ENCODE assay signal across 8 cellular contexts in genomic region chr1:231335663-231336602, GRCh38. TPM values are rescaled to one million over a fixed set of nuclear protein-coding genes. Genes with fewer than 3 reads are reported as not detected.
DNase-seq lines count a peak whose midpoint lies in the region; ATAC-seq, FAIRE-seq and TF ChIP-seq lines count a peak whose summit lies in the region.

No MANE protein-coding gene starts in this region.

- H3K9me3 ChIP-seq in HepG2 (ENCODE audit: low read length) (no peaks in the 10 kb centered on the region), tibial artery (no peaks in the 10 kb centered on the region)

- TF ChIP-seq EP300 in HepG2 (IDR thresholded peaks at IDR 0.05; ENCODE audit: low read depth in 2 of 2, low read length in 2 of 2) (no peak), HepG2 (CRISPR knock-in tag; IDR thresholded peaks at IDR 0.05; ENCODE audit: borderline replicate concordance) (no peak)

- DNase-seq in activated CD8-positive, alpha-beta memory T cell treated with anti-CD3 and anti-CD28 coated beads, Interleukin-2, amount 10 ng/mL, durations not matched to agents 7 days and 5 days = no peak
- no peak for DNase-seq in activated CD8-positive, alpha-beta memory T cell treated with anti-CD3 and anti-CD28 coated beads for 24 hours
- DNase-seq in activated T-helper 2 cell treated with anti-CD3 and anti-CD28 coated beads, Interferon-gamma antibody, Interleukin-2, Interleukin-4, amounts not matched to agents 10 μg/mL and 5 μg/mL and 100 μg/mL, durations not matched to agents 14 hours and 24 hours and 36 hours (ENCODE audit: low spot score) = no peak
- DNase-seq in HepG2 (ENCODE audit: low spot score) (peak; percentile 29), tibial artery (no peak), iPS-NIHi11 (ENCODE audit: low spot score) (no peak)

- in situ Hi-C loops in HepG2 (cut with HindIII; ENCODE audit: extremely low pct_ligation_motif_present, low pct_unique_long_range_greater_than_20kb) = no loop called here

- CTCF ChIA-PET in activated CD8-positive, alpha-beta memory T cell treated with anti-CD3 and anti-CD28 coated beads, Interleukin-2, amount 10 ng/mL, durations not matched to agents 7 days and 5 days (lab: Charles Lee) = interaction anchor here (0.6 to 3.7 kb wide), 10 partner anchors 11 to 270 kb away, joined by 3 to 18 read pairs (median 4); no protein-coding TSS in a partner anchor
- CTCF ChIA-PET in HepG2 (lab: Yijun Ruan, JAX; ENCODE audit: low intra/inter-chr PET ratio, low total read pairs) = no interaction called here

- peaks cover 75% of the 10 kb centered on the region for H3K79me2 ChIP-seq in HepG2 (ENCODE audit: insufficient read depth, low read length)

- peak overlapping the region; percentile 97 for H3K4me2 ChIP-seq in HepG2 (ENCODE audit: low read depth, low read length)

- peaks cover 59% of the 10 kb centered on the region for H3K4me1 Mint-ChIP-seq in activated CD8-positive, alpha-beta memory T cell treated with anti-CD3 and anti-CD28 coated beads, Interleukin-2, amount 10 ng/mL, durations not matched to agents 7 days and 5 days
- H3K4me1 Mint-ChIP-seq in activated T-helper 2 cell treated with anti-CD3 and anti-CD28 coated beads, Interferon-gamma antibody, Interleukin-2, Interleukin-4, amounts not matched to agents 10 μg/mL and 5 μg/mL and 100 μg/mL, durations not matched to agents 14 hours and 24 hours and 36 hours (ENCODE audit: low read depth) = peaks cover 42% of the 10 kb centered on the region

- no peak for TF ChIP-seq RAD21 in HepG2 (CRISPR knock-in tag; IDR thresholded peaks at IDR 0.05)

- H3K27ac Mint-ChIP-seq in activated CD8-positive, alpha-beta memory T cell treated with anti-CD3 and anti-CD28 coated beads, Interleukin-2, amount 10 ng/mL, durations not matched to agents 7 days and 5 days = peak overlapping the region; percentile 98
- no peak overlapping the region for H3K27ac Mint-ChIP-seq in activated T-helper 2 cell treated with anti-CD3 and anti-CD28 coated beads, Interferon-gamma antibody, Interleukin-2, Interleukin-4, amounts not matched to agents 10 μg/mL and 5 μg/mL and 100 μg/mL, durations not matched to agents 14 hours and 24 hours and 36 hours

- H3K27me3 Mint-ChIP-seq in activated CD8-positive, alpha-beta memory T cell treated with anti-CD3 and anti-CD28 coated beads, Interleukin-2, amount 10 ng/mL, durations not matched to agents 7 days and 5 days = peaks cover 3% of the 10 kb centered on the region
- peaks cover 2% of the 10 kb centered on the region for H3K27me3 Mint-ChIP-seq in activated T-helper 2 cell treated with anti-CD3 and anti-CD28 coated beads, Interferon-gamma antibody, Interleukin-2, Interleukin-4, amounts not matched to agents 10 μg/mL and 5 μg/mL and 100 μg/mL, durations not matched to agents 14 hours and 24 hours and 36 hours (ENCODE audit: low read depth)

- no peaks in the 10 kb centered on the region for H3K9me3 Mint-ChIP-seq in activated CD8-positive, alpha-beta memory T cell treated with anti-CD3 and anti-CD28 coated beads, Interleukin-2, amount 10 ng/mL, durations not matched to agents 7 days and 5 days (ENCODE audit: low read depth)
- H3K9me3 Mint-ChIP-seq in activated T-helper 2 cell treated with anti-CD3 and anti-CD28 coated beads, Interferon-gamma antibody, Interleukin-2, Interleukin-4, amounts not matched to agents 10 μg/mL and 5 μg/mL and 100 μg/mL, durations not matched to agents 14 hours and 24 hours and 36 hours = no peaks in the 10 kb centered on the region

- no peak for TF ChIP-seq CTCF in HepG2 (CRISPR knock-in tag; IDR thresholded peaks at IDR 0.05)
- TF ChIP-seq CTCF in tibial artery (IDR thresholded peaks at IDR 0.05) = no peak

- H3K4me3 ChIP-seq in HepG2 (replicated peaks in 1 of 3; ENCODE audit: insufficient read depth in 1 of 3, low read depth in 2 of 3, low read length in 3 of 3) (peak overlapping the region; percentile 88 to 93 (median 91)), tibial artery (peak overlapping the region; percentile 93 to 97)

- peak overlapping the region; percentile 87 for H3K9ac ChIP-seq in HepG2 (ENCODE audit: insufficient read depth, low read depth, low read length)

- intact Hi-C loops in activated T-helper 2 cell treated with anti-CD3 and anti-CD28 coated beads, Interferon-gamma antibody, Interleukin-2, Interleukin-4, amounts not matched to agents 10 μg/mL and 5 μg/mL and 100 μg/mL, durations not matched to agents 14 hours and 24 hours and 36 hours (cut with micrococcal nuclease) = loop anchor here (5.0 kb wide), 2 partner anchors 266 to 469 kb away; partner anchors contain the start of gene C1orf198
- intact Hi-C loops in HepG2 (cut with micrococcal nuclease; ENCODE audit: unreplicated experiment) (loop anchor here (1.0 to 5.0 kb wide), 2 partner anchors 94 to 192 kb away; partner anchors contain the start of genes GNPAT and TSNAX), tibial artery (cut with DNase I; ENCODE audit: low total_unique reads) (loop anchor here (5.0 kb wide), 1 partner anchor 196 kb away; no protein-coding TSS in a partner anchor)

- peaks cover 41% of the 10 kb centered on the region for H3K36me3 Mint-ChIP-seq in activated CD8-positive, alpha-beta memory T cell treated with anti-CD3 and anti-CD28 coated beads, Interleukin-2, amount 10 ng/mL, durations not matched to agents 7 days and 5 days
- peaks cover 44% of the 10 kb centered on the region for H3K36me3 Mint-ChIP-seq in activated T-helper 2 cell treated with anti-CD3 and anti-CD28 coated beads, Interferon-gamma antibody, Interleukin-2, Interleukin-4, amounts not matched to agents 10 μg/mL and 5 μg/mL and 100 μg/mL, durations not matched to agents 14 hours and 24 hours and 36 hours (ENCODE audit: low read depth)

- H3K36me3 ChIP-seq in HepG2 (replicated peaks in 1 of 2; ENCODE audit: control insufficient read depth in 1 of 2, insufficient read depth in 2 of 2, low read length in 2 of 2) = no peaks in the 10 kb centered on the region
- H3K36me3 ChIP-seq in tibial artery = peaks cover 4 to 5% (median 5%) of the 10 kb centered on the region in 3 donors

- ATAC-seq in activated CD8-positive, alpha-beta memory T cell treated with anti-CD3 and anti-CD28 coated beads, Interleukin-2, amount 10 ng/mL, durations not matched to agents 7 days and 5 days = no peak
- ATAC-seq in HepG2 (peak; percentile 33), GM19328 (IDR thresholded peaks at IDR 0.05; ENCODE audit: unreplicated experiment) (no peak), GM21526 (IDR thresholded peaks at IDR 0.05; ENCODE audit: low FRiP score, unreplicated experiment) (no peak)

- H3K27me3 ChIP-seq in HepG2 (ENCODE audit: control insufficient read depth in 1 of 2, insufficient read depth in 2 of 2, low read length in 2 of 2) (no peaks in the 10 kb centered on the region; a peak in 1 of 5 replicates), tibial artery (no peaks in the 10 kb centered on the region)

- peak overlapping the region; percentile 97 for H3K4me3 Mint-ChIP-seq in activated CD8-positive, alpha-beta memory T cell treated with anti-CD3 and anti-CD28 coated beads, Interleukin-2, amount 10 ng/mL, durations not matched to agents 7 days and 5 days
- H3K4me3 Mint-ChIP-seq in activated T-helper 2 cell treated with anti-CD3 and anti-CD28 coated beads, Interferon-gamma antibody, Interleukin-2, Interleukin-4, amounts not matched to agents 10 μg/mL and 5 μg/mL and 100 μg/mL, durations not matched to agents 14 hours and 24 hours and 36 hours (ENCODE audit: low read depth) = peak overlapping the region; percentile 99

- H4K20me1 ChIP-seq in HepG2 (ENCODE audit: insufficient read depth, low read length) = peaks cover 10% of the 10 kb centered on the region; the same call in 1 of the 2 replicates

- no TSS peak for BruUV-seq in HepG2 (replicated peaks; lab: Mats Ljungman, UMichigan)

- 3% methylated on average over 18 of the region's 21 CpGs for WGBS in HepG2 (ENCODE audit: low lambda C conversion rate)

- no peak for FAIRE-seq in HepG2 (lab: Jason Lieb, UNC)

- POLR2A ChIA-PET in HepG2 (lab: Yijun Ruan, JAX) = no interaction called here

- H3K27ac ChIP-seq in HepG2 (ENCODE audit: extremely low read length, insufficient read depth, low read length) = peak overlapping the region; percentile 89
- peak overlapping the region in 1 of 2 donors; percentile 11 for H3K27ac ChIP-seq in tibial artery

- H3K4me1 ChIP-seq in HepG2 (ENCODE audit: insufficient read depth, low read length) = peaks cover 43% of the 10 kb centered on the region
- peaks cover 5 to 59% (median 41%) of the 10 kb centered on the region in 4 donors for H3K4me1 ChIP-seq in tibial artery

- no peak for TF ChIP-seq POLR2A in HepG2 (IDR thresholded peaks at IDR 0.05; ENCODE audit: insufficient read depth in 1 of 2, low read depth in 2 of 2, low read length in 2 of 2)

- no peak overlapping the region for H2AFZ ChIP-seq in HepG2 (ENCODE audit: low read length)

RNA-seq across cellular contexts. Expression of gene EXOC8, which starts 1.7 kb away (rescaled TPM):
- 10 to 100 TPM; 18.8 to 19.3 TPM for total RNA-seq in activated CD8-positive, alpha-beta memory T cell treated with anti-CD3 and anti-CD28 coated beads, Interleukin-2, amount 10 ng/mL, durations not matched to agents 7 days and 5 days
- 12.8 and 13.2 TPM in 2 replicates for total RNA-seq in activated T-helper 2 cell treated with anti-CD3 and anti-CD28 coated beads, Interferon-gamma antibody, Interleukin-2, Interleukin-4, amounts not matched to agents 10 μg/mL and 5 μg/mL and 100 μg/mL, durations not matched to agents 14 hours and 24 hours and 36 hours
- total RNA-seq in HepG2 (2016; rRNA removed; fragmentation: Illumina TruSeq; extraction: Trizol) = 7.9 and 12.0 TPM in 2 replicates
- total RNA-seq in HepG2 (2016; cell fraction: cytosol; rRNA removed; fragmentation: Illumina TruSeq; extraction: Trizol; ENCODE audit: low read depth) = 0.40 and 0.71 TPM in 2 replicates
- 7.4 and 10.9 TPM in 2 replicates for total RNA-seq in HepG2 (2016; cell fraction: insoluble cytoplasmic fraction; rRNA removed; fragmentation: Illumina TruSeq; extraction: Trizol)
- 2.4 and 3.3 TPM in 2 replicates for total RNA-seq in HepG2 (2016; cell fraction: membrane; rRNA removed; fragmentation: Illumina TruSeq; extraction: Trizol)
- total RNA-seq in HepG2 (2016; cell fraction: nucleus; rRNA removed; fragmentation: Illumina TruSeq; extraction: Trizol) = 6.8 and 7.1 TPM in 2 replicates
- polyA plus RNA-seq in HepG2 (2011; rRNA removed) = 2.1 and 2.4 TPM in 2 replicates
- polyA plus RNA-seq in HepG2 (2011; cell fraction: cytosol; rRNA removed) = 1.1 and 1.6 TPM in 2 replicates
- 2.8 and 3.3 TPM in 2 replicates for polyA plus RNA-seq in HepG2 (2011; cell fraction: nucleus; rRNA removed)
- 3.4 TPM in 2 replicates for polyA plus RNA-seq in HepG2 (2012)
- 0.14 and 0.19 TPM in 2 replicates for polyA plus RNA-seq in HepG2 (2016; cell fraction: cytosol; fragmentation: Illumina TruSeq; extraction: Trizol; ENCODE audit: low read depth)
- 6.1 and 6.9 TPM in 2 replicates for polyA plus RNA-seq in HepG2 (2016; cell fraction: insoluble cytoplasmic fraction; fragmentation: Illumina TruSeq; extraction: Trizol; ENCODE audit: low read depth)
- polyA plus RNA-seq in HepG2 (2016; cell fraction: membrane; fragmentation: Illumina TruSeq; extraction: Trizol; ENCODE audit: low read depth) = 0.82 and 0.91 TPM in 2 replicates
- 7.0 and 7.6 TPM in 2 replicates for polyA plus RNA-seq in HepG2 (2016; cell fraction: nucleus; fragmentation: Illumina TruSeq; extraction: Trizol; ENCODE audit: insufficient read depth, low read depth)
- polyA minus RNA-seq in HepG2 (2011; rRNA and poly(A)+ RNA removed; ENCODE audit: low replicate concordance) = 6.2 and 13.6 TPM in 2 replicates
- polyA minus RNA-seq in HepG2 (2011; cell fraction: cytosol; rRNA and poly(A)+ RNA removed) = 5.3 and 6.2 TPM in 2 replicates
- polyA minus RNA-seq in HepG2 (2011; cell fraction: nucleus; rRNA and poly(A)+ RNA removed) = 6.1 and 6.2 TPM in 2 replicates

RNA-seq across cellular contexts. Expression of gene SPRTN, which starts 2.2 kb away (rescaled TPM):
- 10 to 100 TPM; 19.3 to 19.6 TPM for total RNA-seq in activated CD8-positive, alpha-beta memory T cell treated with anti-CD3 and anti-CD28 coated beads, Interleukin-2, amount 10 ng/mL, durations not matched to agents 7 days and 5 days
- total RNA-seq in activated T-helper 2 cell treated with anti-CD3 and anti-CD28 coated beads, Interferon-gamma antibody, Interleukin-2, Interleukin-4, amounts not matched to agents 10 μg/mL and 5 μg/mL and 100 μg/mL, durations not matched to agents 14 hours and 24 hours and 36 hours = 10.7 and 11.9 TPM in 2 replicates
- 15.2 and 17.7 TPM in 2 replicates for total RNA-seq in HepG2 (2016; rRNA removed; fragmentation: Illumina TruSeq; extraction: Trizol)
- total RNA-seq in HepG2 (2016; cell fraction: cytosol; rRNA removed; fragmentation: Illumina TruSeq; extraction: Trizol; ENCODE audit: low read depth) = 1.6 and 2.0 TPM in 2 replicates
- 15.9 and 18.4 TPM in 2 replicates for total RNA-seq in HepG2 (2016; cell fraction: insoluble cytoplasmic fraction; rRNA removed; fragmentation: Illumina TruSeq; extraction: Trizol)
- total RNA-seq in HepG2 (2016; cell fraction: membrane; rRNA removed; fragmentation: Illumina TruSeq; extraction: Trizol) = 5.3 and 5.5 TPM in 2 replicates
- 13.9 and 19.7 TPM in 2 replicates for total RNA-seq in HepG2 (2016; cell fraction: nucleus; rRNA removed; fragmentation: Illumina TruSeq; extraction: Trizol)
- polyA plus RNA-seq in HepG2 (2011; rRNA removed) = 3.9 and 4.2 TPM in 2 replicates
- 5.3 and 5.4 TPM in 2 replicates for polyA plus RNA-seq in HepG2 (2011; cell fraction: cytosol; rRNA removed)
- 4.3 and 5.4 TPM in 2 replicates for polyA plus RNA-seq in HepG2 (2011; cell fraction: nucleus; rRNA removed)
- polyA plus RNA-seq in HepG2 (2012) = 4.0 TPM in 2 replicates
- polyA plus RNA-seq in HepG2 (2016; cell fraction: cytosol; fragmentation: Illumina TruSeq; extraction: Trizol; ENCODE audit: low read depth) = 0.49 and 0.59 TPM in 2 replicates
- polyA plus RNA-seq in HepG2 (2016; cell fraction: insoluble cytoplasmic fraction; fragmentation: Illumina TruSeq; extraction: Trizol; ENCODE audit: low read depth) = 17.4 and 18.3 TPM in 2 replicates
- 1.9 and 2.2 TPM in 2 replicates for polyA plus RNA-seq in HepG2 (2016; cell fraction: membrane; fragmentation: Illumina TruSeq; extraction: Trizol; ENCODE audit: low read depth)
- 9.8 and 12.4 TPM in 2 replicates for polyA plus RNA-seq in HepG2 (2016; cell fraction: nucleus; fragmentation: Illumina TruSeq; extraction: Trizol; ENCODE audit: insufficient read depth, low read depth)
- polyA minus RNA-seq in HepG2 (2011; rRNA and poly(A)+ RNA removed; ENCODE audit: low replicate concordance) = 8.7 and 42.7 TPM in 2 replicates
- 5.3 and 9.5 TPM in 2 replicates for polyA minus RNA-seq in HepG2 (2011; cell fraction: cytosol; rRNA and poly(A)+ RNA removed)
- 23.7 and 28.6 TPM in 2 replicates for polyA minus RNA-seq in HepG2 (2011; cell fraction: nucleus; rRNA and poly(A)+ RNA removed)
